ENCODE assay signal across 21 cellular contexts in the genomic region with DNA sequence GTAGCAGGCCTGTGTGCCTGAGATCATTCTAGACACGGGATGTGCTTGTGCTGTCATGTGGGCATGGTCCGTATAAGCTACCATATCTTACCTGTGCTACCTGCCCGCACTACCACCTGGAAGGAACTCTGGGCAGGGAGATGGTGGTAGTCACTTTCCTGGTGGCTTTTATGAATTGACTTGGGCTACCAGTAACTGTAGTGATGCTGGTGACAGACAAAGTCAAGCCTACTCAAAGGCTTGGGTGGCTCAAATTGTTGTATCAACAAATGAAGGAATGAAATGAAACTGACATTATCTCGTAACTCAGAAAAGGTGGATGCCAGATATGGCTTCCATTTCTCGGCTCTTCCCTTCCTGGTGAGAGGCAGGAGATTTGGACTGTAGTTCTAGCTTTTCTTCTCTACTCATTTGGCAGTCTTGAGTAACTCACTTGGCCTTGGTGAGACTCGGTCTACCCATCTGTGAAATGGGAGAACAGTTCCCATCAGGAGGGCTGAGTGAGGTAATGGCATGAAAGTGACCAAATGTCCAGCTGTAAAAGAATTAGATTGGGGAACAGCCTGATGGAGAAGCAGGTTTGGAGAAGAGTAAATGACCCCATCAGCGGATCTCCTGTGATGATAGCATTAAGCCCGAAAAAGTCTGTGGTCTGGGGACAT.
DNase-seq lines count a peak whose midpoint lies in the region; ATAC-seq, FAIRE-seq and TF ChIP-seq lines count a peak whose summit lies in the region.
"Had no signal": no experiment of that assay in that cellular context is flagged by ENCODE, and none has a peak within 500 bp of the region (broad histone marks: within the 10 kb centered on the region; RNA-seq: fewer than 3 reads in every experiment).

No MANE protein-coding gene starts in this region.

- no peak overlapping the region for H2BK12ac ChIP-seq in H9 (ENCODE audit: insufficient read length, low read depth, low read length)
- peak overlapping the region; percentile 84; the same call in 1 of the 2 replicates for H2BK12ac ChIP-seq in H1 (ENCODE audit: low read depth, low read length)

- peaks cover 23 to 24% of the 10 kb centered on the region in 2 experiments for H3K4me1 Mint-ChIP-seq in H9
- H3K4me1 Mint-ChIP-seq: CD4-positive, alpha-beta memory T cell had no signal

- H3K27me3 Mint-ChIP-seq in H9 (ENCODE audit: low read depth), result no peaks in the 10 kb centered on the region; the same call in 1 of the 2 replicates

- H3K9me3 ChIP-seq in BLaER1 (no peaks in the 10 kb centered on the region), H9 (ENCODE audit: control insufficient read depth, low read depth, low read length) (no peaks in the 10 kb centered on the region), H1 (ENCODE audit: insufficient read depth in 2 of 2, low read depth in 1 of 2, low read length in 1 of 2) (no peaks in the 10 kb centered on the region), right cardiac atrium (ENCODE audit: control insufficient read depth, low read length) (no peaks in the 10 kb centered on the region), heart left ventricle (no peaks in the 10 kb centered on the region)
- H3K9me3 ChIP-seq: A549, BE2C, HAP-1 had no signal

- H3K36me3 ChIP-seq in BLaER1 (no peaks in the 10 kb centered on the region), H1 (ENCODE audit: control insufficient read depth in 2 of 4, insufficient read depth in 4 of 4, low read length in 3 of 4) (no peaks in the 10 kb centered on the region), heart left ventricle (no peaks in the 10 kb centered on the region)
- H3K36me3 ChIP-seq: BE2C, HAP-1 had no signal

- H4K91ac ChIP-seq in H9 (ENCODE audit: insufficient read length, low read depth, low read length) (no peak overlapping the region), H1 (replicated peaks; ENCODE audit: insufficient read length, low read length) (no peak overlapping the region)

- peaks cover 9% of the 10 kb centered on the region for H3K4me1 ChIP-seq in BLaER1
- H3K4me1 ChIP-seq in H9 (ENCODE audit: insufficient read depth, low read length), result peaks cover 3% of the 10 kb centered on the region; the same call in 1 of the 2 replicates
- H3K4me1 ChIP-seq in H1 (replicated peaks in 1 of 4; ENCODE audit: control insufficient read depth in 3 of 4, insufficient read depth in 4 of 4, low read length in 3 of 4), result peaks cover 9 to 18% (median 11%) of the 10 kb centered on the region in 4 experiments
- H3K4me1 ChIP-seq in right cardiac atrium (ENCODE audit: control insufficient read depth, insufficient read depth, low read length), result no peaks in the 10 kb centered on the region
- H3K4me1 ChIP-seq in heart left ventricle, result no peaks in the 10 kb centered on the region
- H3K4me1 ChIP-seq: A549, BE2C, HAP-1 had no signal

- H3K27ac Mint-ChIP-seq in H9, result peak overlapping the region in 2 of 3 experiments; percentile 58 to 68; a peak in 2 of 7 replicates
- H3K27ac Mint-ChIP-seq: HFFc6 had no signal

- H2BK20ac ChIP-seq in H9 (ENCODE audit: low read depth, low read length, poor library complexity, severe bottlenecking) (no peak overlapping the region), H1 (ENCODE audit: low read length) (peak overlapping the region; percentile 6; the same call in 1 of the 2 replicates)

- H3K79me1 ChIP-seq in H9 (ENCODE audit: insufficient read depth, low read depth, low read length, poor library complexity, severe bottlenecking) (no peaks in the 10 kb centered on the region), H1 (ENCODE audit: low read depth, low read length) (no peaks in the 10 kb centered on the region)

- intact Hi-C loops in right cardiac atrium (cut with DNase I) (no loop called here), heart left ventricle (cut with DNase I) (no loop called here)

- H3K9me3 Mint-ChIP-seq in H9, result no peaks in the 10 kb centered on the region; a peak in 2 of 5 replicates

- no peaks in the 10 kb centered on the region for H3K27me3 ChIP-seq in BLaER1
- H3K27me3 ChIP-seq in H9 (ENCODE audit: insufficient read depth, low read length), result no peaks in the 10 kb centered on the region
- no peaks in the 10 kb centered on the region for H3K27me3 ChIP-seq in H1 (replicated peaks in 1 of 4; ENCODE audit: control insufficient read depth in 3 of 4, extremely low read depth in 1 of 4, insufficient read depth in 3 of 4, low read length in 3 of 4)
- no peaks in the 10 kb centered on the region for H3K27me3 ChIP-seq in right cardiac atrium (ENCODE audit: control insufficient read depth, insufficient read depth)
- peaks cover 0 to 28% (median 7%) of the 10 kb centered on the region in 9 donors for H3K27me3 ChIP-seq in heart left ventricle
- H3K27me3 ChIP-seq: BE2C had no signal

- H2BK15ac ChIP-seq in H9 (ENCODE audit: low read depth, low read length) (no peak overlapping the region), H1 (ENCODE audit: low read length) (peak overlapping the region; percentile 25; the same call in 1 of the 2 replicates)

- POLR2A ChIA-PET in H1 (lab: Charles Lee; ENCODE audit: partially characterized antibody), result interaction anchor here (1.2 to 2.4 kb wide), 4 partner anchors 9 to 45 kb away, joined by 4 to 8 read pairs (median 5); no protein-coding TSS in a partner anchor

- H2AK5ac ChIP-seq in H9 (ENCODE audit: insufficient read length, low read length) (no peak overlapping the region), H1 (ENCODE audit: low read depth, low read length) (no peak overlapping the region)

- H2AFZ ChIP-seq in H9 (ENCODE audit: low read length), result no peak overlapping the region
- H2AFZ ChIP-seq in H1 (ENCODE audit: low read length), result no peak overlapping the region
- H2AFZ ChIP-seq: GM23248 had no signal

- H4K5ac ChIP-seq in H9 (ENCODE audit: insufficient read length, low read depth, low read length), result no peak overlapping the region
- no peak overlapping the region for H4K5ac ChIP-seq in H1 (ENCODE audit: insufficient read length, low read depth, low read length)

- TF ChIP-seq POLR2A in H1 (IDR thresholded peaks at IDR 0.05; ENCODE audit: control extremely low read depth in 1 of 2, low read depth in 2 of 2, low read length in 2 of 2) (peak; percentile 49 to 72), heart left ventricle (IDR thresholded peaks at IDR 0.05) (no peak)

- no peak overlapping the region for H3K9ac ChIP-seq in BLaER1
- no peak overlapping the region for H3K9ac ChIP-seq in H9 (ENCODE audit: extremely low read depth, insufficient read length, low read length)
- H3K9ac ChIP-seq in H1 (replicated peaks in 1 of 4; ENCODE audit: extremely low read depth in 1 of 4, low read depth in 3 of 4, low read length in 3 of 4), result no peak overlapping the region
- H3K9ac ChIP-seq: GM23248 had no signal

- H4K20me1 ChIP-seq in BLaER1 (no peaks in the 10 kb centered on the region), H9 (ENCODE audit: control insufficient read depth, insufficient read depth, insufficient read length) (no peaks in the 10 kb centered on the region), H1 (replicated peaks in 1 of 2; ENCODE audit: control insufficient read depth in 1 of 2, insufficient read depth in 2 of 2, low read length in 2 of 2) (no peaks in the 10 kb centered on the region)

- peak overlapping the region in 1 of 2 experiments; percentile 33; a peak in 1 of 5 replicates for H3K4me3 Mint-ChIP-seq in H9
- H3K4me3 Mint-ChIP-seq: CD4-positive, alpha-beta memory T cell; HFFc6 had no signal

- H3K4me2 ChIP-seq in BLaER1, result peak overlapping the region; percentile 37; the same call in 1 of the 2 replicates
- H3K4me2 ChIP-seq in H9 (ENCODE audit: insufficient read depth, insufficient read length, low read length), result peak overlapping the region; percentile 0
- peak overlapping the region; percentile 51 to 57; a peak in 2 of 4 replicates for H3K4me2 ChIP-seq in H1 (ENCODE audit: insufficient read depth in 1 of 2, low read depth in 2 of 2, low read length in 2 of 2)
- H3K4me2 ChIP-seq: A549 had no signal

- ATAC-seq in right cardiac atrium (no peak), GM19023 (IDR thresholded peaks at IDR 0.05; ENCODE audit: unreplicated experiment) (no peak), heart left ventricle (no peak)

- H4K8ac ChIP-seq in H9 (replicated peaks; ENCODE audit: insufficient read length, low read depth, low read length), result no peak overlapping the region
- no peak overlapping the region for H4K8ac ChIP-seq in H1 (ENCODE audit: extremely low read depth, insufficient read depth, low read length)

- no peak overlapping the region for H3K4ac ChIP-seq in H9 (ENCODE audit: low read depth, low read length)
- H3K4ac ChIP-seq in H1 (replicated peaks; ENCODE audit: insufficient read length, low read depth, low read length), result no peak overlapping the region

- H3K18ac ChIP-seq in H9 (ENCODE audit: insufficient read length, low read depth, low read length), result no peak overlapping the region
- no peak overlapping the region for H3K18ac ChIP-seq in H1 (ENCODE audit: extremely low read depth, low read length)

- no peaks in the 10 kb centered on the region for H3K23me2 ChIP-seq in H9 (ENCODE audit: insufficient read length, low read depth, low read length, poor library complexity, severe bottlenecking)
- H3K23me2 ChIP-seq in H1 (ENCODE audit: low read depth, low read length), result no peaks in the 10 kb centered on the region

- no peak overlapping the region for H3K14ac ChIP-seq in H9 (ENCODE audit: insufficient read depth, low read length)
- no peak overlapping the region for H3K14ac ChIP-seq in H1 (ENCODE audit: insufficient read length)

- TF ChIP-seq CTCF in H9 (conservative IDR thresholded peaks at IDR 0.05) (no peak), H1 (IDR thresholded peaks at IDR 0.05; ENCODE audit: control extremely low read depth in 1 of 3, insufficient read depth in 1 of 3, low read depth in 1 of 3, low read length in 3 of 3) (no peak), heart left ventricle (IDR thresholded peaks at IDR 0.05) (no peak)

- H3K27ac ChIP-seq in BLaER1 (no peak overlapping the region), H9 (ENCODE audit: insufficient read length, low read depth, low read length) (no peak overlapping the region), H1 (ENCODE audit: low read depth, low read length) (no peak overlapping the region), right cardiac atrium (ENCODE audit: low read length) (no peak overlapping the region), heart left ventricle (no peak overlapping the region)
- H3K27ac ChIP-seq: A549, GM23248 had no signal

- WGBS in H9 (ENCODE audit: extremely low coverage, insufficient read length, low lambda C conversion rate), result no CpG with 5 or more reads among the region's 8 CpGs
- 83% methylated on average over 8 of the region's 8 CpGs; no CpG with 5 or more reads in 1 of the 2 experiments for WGBS in H1 (ENCODE audit: extremely low coverage in 1 of 2, insufficient coverage in 1 of 2, insufficient read length in 1 of 2, insufficient replicate concordance in 2 of 2, low coverage in 1 of 2, low lambda C conversion rate in 2 of 2, missing lambda C conversion rate in 1 of 2), 2 experiments
- 79% methylated on average over 8 of the region's 8 CpGs for WGBS in right cardiac atrium
- WGBS in heart left ventricle, 4 donors, result 81 to 92% (median 82%) methylated on average over 8 of the region's 8 CpGs

- no peak overlapping the region for H2BK5ac ChIP-seq in H9 (ENCODE audit: insufficient read length, low read length)
- peak overlapping the region; percentile 21; the same call in 1 of the 2 replicates for H2BK5ac ChIP-seq in H1 (ENCODE audit: low read depth, low read length)

- DNase-seq in H9 (no peak), H1 (ENCODE audit: low read depth in 1 of 2, low spot score in 2 of 2) (no peak), right cardiac atrium (no peak), heart left ventricle (no peak)
- DNase-seq: 8988T; ACHN; AML-193; BE2C; C1 segment of cervical spinal cord; Calu3; CD4-positive, alpha-beta memory T cell; COR-L47; GM23248; HFFc6 had no signal

- H3K23ac ChIP-seq in H9 (ENCODE audit: insufficient read length, low read depth, low read length) (no peak overlapping the region), H1 (ENCODE audit: insufficient read length) (no peak overlapping the region)

- CTCF ChIA-PET in H1 (lab: Charles Lee; ENCODE audit: partially characterized antibody), result interaction anchor here (1.2 to 1.4 kb wide), 3 partner anchors 51 to 570 kb away, joined by 3 to 4 read pairs (median 3); no protein-coding TSS in a partner anchor

- H2BK120ac ChIP-seq in H9 (ENCODE audit: low read depth, low read length, poor library complexity, severe bottlenecking) (no peak overlapping the region), H1 (replicated peaks; ENCODE audit: low read depth, low read length) (no peak overlapping the region)

- peaks cover 0 to 4% (median 0%) of the 10 kb centered on the region in 3 experiments; a peak in 1 of 7 replicates for H3K36me3 Mint-ChIP-seq in H9 (ENCODE audit: insufficient read depth in 1 of 3, low read depth in 3 of 3)
- H3K36me3 Mint-ChIP-seq: CD4-positive, alpha-beta memory T cell had no signal

- H3K79me2 ChIP-seq in H9 (ENCODE audit: insufficient read depth, low read length), result no peaks in the 10 kb centered on the region
- H3K79me2 ChIP-seq in H1 (ENCODE audit: control insufficient read depth in 1 of 2, insufficient read depth in 2 of 2, low read length in 2 of 2), result no peaks in the 10 kb centered on the region

- no peak for TF ChIP-seq RAD21 in H1 (IDR thresholded peaks at IDR 0.05 in 1 of 2, conservative IDR thresholded peaks at IDR 0.05 in 1 of 2; ENCODE audit: low read depth in 2 of 2, low read length in 2 of 2)

- H3K4me3 ChIP-seq in BLaER1, result no peak overlapping the region
- no peak overlapping the region for H3K4me3 ChIP-seq in H1 (ENCODE audit: extremely low read depth in 1 of 4, insufficient read depth in 2 of 4, low read depth in 3 of 4, low read length in 4 of 4)
- no peak overlapping the region for H3K4me3 ChIP-seq in right cardiac atrium (ENCODE audit: low read length)
- no peak overlapping the region for H3K4me3 ChIP-seq in heart left ventricle
- H3K4me3 ChIP-seq: A549, GM23248, HAP-1 had no signal

- peak; percentile 7 for FAIRE-seq in H1 (lab: Jason Lieb, UNC)
- FAIRE-seq: A549, G401.6, GM12892, GM19239 had no signal

- H3T11ph ChIP-seq in H9 (ENCODE audit: low read length), result no peak overlapping the region

- H3K56ac ChIP-seq in H9 (ENCODE audit: insufficient read length, low read depth, low read length) (no peak overlapping the region), H1 (replicated peaks; ENCODE audit: insufficient read length, low read depth, low read length) (no peak overlapping the region)

- TF ChIP-seq EP300 in H1 (IDR thresholded peaks at IDR 0.05; ENCODE audit: borderline replicate concordance in 1 of 2, low read depth in 2 of 2, low read length in 2 of 2), result no peak

Comparison
In these comparisons a context has a peak if more than half of its experiments do, and no peak if none do; other contexts are left out.
1. H3K4me2 ChIP-seq: peak in every context shown above with its lines; median percentile 54 in H1; 37 in BLaER1; 0 in H9.
2. POLR2A ChIP-seq: peak in H1 (2 of 2); none in heart left ventricle (0 of 2).